ENCODE assay signal across 20 cellular contexts in genomic region chr10:12785338-12785934, GRCh38.
DNase-seq lines count a peak whose midpoint lies in the region; ATAC-seq, FAIRE-seq and TF ChIP-seq lines count a peak whose summit lies in the region.
"Had no signal": no experiment of that assay in that cellular context is flagged by ENCODE, and none has a peak within 500 bp of the region (broad histone marks: within the 10 kb centered on the region; RNA-seq: fewer than 3 reads in every experiment).

No MANE protein-coding gene starts in this region.

- no peak for FAIRE-seq in bronchial epithelial cell (lab: Jason Lieb, UNC)
- FAIRE-seq: A204.1, G401.6, GM12891 had no signal

- no peak overlapping the region for H3K27ac Mint-ChIP-seq in activated CD4-positive, alpha-beta T cell treated with anti-CD3 and anti-CD28 coated beads for 36 hours
- H3K27ac Mint-ChIP-seq: CD14-positive monocyte had no signal

- H3K9me3 ChIP-seq in prostate gland = no peaks in the 10 kb centered on the region
- H3K9me3 ChIP-seq: Caco-2 had no signal

- DNase-seq in ELF-1 (ENCODE audit: low read depth, low spot score) = peak; percentile 68
- DNase-seq in bronchial epithelial cell (ENCODE audit: low read depth) = peak; percentile 12
- peak; percentile 94 for DNase-seq in left kidney (ENCODE audit: low read depth, low spot score)
- peak; percentile 74 for DNase-seq in prostate gland (ENCODE audit: low spot score)
- DNase-seq in DMS79 treated with DMSO at 0.1 percent for 48 hours (lab: John Stamatoyannopoulos, UW) = no peak
- DNase-seq in activated CD4-positive, alpha-beta T cell treated with anti-CD3 and anti-CD28 coated beads for 36 hours = no peak
- DNase-seq: Caco-2, GOT3, KBM-7, NCI-H1092, NCI-H1694, NCI-H345, NCI-H69 had no signal

- peaks cover 2% of the 10 kb centered on the region for H3K4me1 ChIP-seq in prostate gland (replicated peaks)
- H3K4me1 ChIP-seq: Caco-2 had no signal

- H3K27me3 Mint-ChIP-seq in activated CD4-positive, alpha-beta T cell treated with anti-CD3 and anti-CD28 coated beads for 36 hours = no peaks in the 10 kb centered on the region

- H3K36me3 Mint-ChIP-seq in activated CD4-positive, alpha-beta T cell treated with anti-CD3 and anti-CD28 coated beads for 36 hours (ENCODE audit: low read depth) = peaks cover 5% of the 10 kb centered on the region

- TF ChIP-seq CTCF in bronchial epithelial cell (IDR thresholded peaks at IDR 0.05; ENCODE audit: insufficient read depth, low read length, severe bottlenecking) (no peak), prostate gland (IDR thresholded peaks at IDR 0.05) (peak in 1 of 4 experiments; percentile 7)

- H3K9me3 Mint-ChIP-seq in activated CD4-positive, alpha-beta T cell treated with anti-CD3 and anti-CD28 coated beads for 36 hours (ENCODE audit: low read depth) = no peaks in the 10 kb centered on the region

- TF ChIP-seq POLR2A in prostate gland (IDR thresholded peaks at IDR 0.05) = no peak

- H3K36me3 ChIP-seq in bronchial epithelial cell (ENCODE audit: control insufficient read depth, insufficient read depth, low read length) = no peaks in the 10 kb centered on the region
- no peaks in the 10 kb centered on the region for H3K36me3 ChIP-seq in prostate gland

- H3K4me1 Mint-ChIP-seq in activated CD4-positive, alpha-beta T cell treated with anti-CD3 and anti-CD28 coated beads for 36 hours = peaks cover 18% of the 10 kb centered on the region

- WGBS in prostate gland = 41% methylated on average over 16 of the region's 16 CpGs

- POLR2A ChIA-PET in activated CD4-positive, alpha-beta T cell treated with anti-CD3 and anti-CD28 coated beads for 36 hours (lab: Charles Lee) = no interaction called here

- H3K4me3 Mint-ChIP-seq in activated CD4-positive, alpha-beta T cell treated with anti-CD3 and anti-CD28 coated beads for 36 hours = no peak overlapping the region
- H3K4me3 Mint-ChIP-seq: CD14-positive monocyte had no signal

- ATAC-seq in GM19324 (IDR thresholded peaks at IDR 0.05; ENCODE audit: low FRiP score, unreplicated experiment) = no peak
- ATAC-seq in GM18907 (IDR thresholded peaks at IDR 0.05; ENCODE audit: unreplicated experiment) = no peak
- ATAC-seq in activated CD4-positive, alpha-beta T cell treated with anti-CD3 and anti-CD28 coated beads for 36 hours = no peak

- H3K27ac ChIP-seq in prostate gland = no peak overlapping the region
- H3K27ac ChIP-seq: HL-60 had no signal

- H3K4me3 ChIP-seq in bronchial epithelial cell (ENCODE audit: low read depth, low read length) = no peak overlapping the region
- no peak overlapping the region for H3K4me3 ChIP-seq in prostate gland

- H3K27me3 ChIP-seq in bronchial epithelial cell (ENCODE audit: control insufficient read depth, insufficient read depth, low read length) (no peaks in the 10 kb centered on the region), prostate gland (replicated peaks; ENCODE audit: insufficient read depth) (no peaks in the 10 kb centered on the region)

- intact Hi-C loops in prostate gland (cut with DNase I) = loop anchor here (10.0 kb wide), 1 partner anchor 269 kb away; no protein-coding TSS in a partner anchor
- intact Hi-C loops in activated CD4-positive, alpha-beta T cell treated with anti-CD3 and anti-CD28 coated beads for 36 hours (cut with DNase I, micrococcal nuclease) = no loop called here

- CTCF ChIA-PET in activated CD4-positive, alpha-beta T cell treated with anti-CD3 and anti-CD28 coated beads for 36 hours (lab: Charles Lee) = interaction anchor here (0.6 to 1.2 kb wide), 4 partner anchors 62 to 1028 kb away, joined by 3 to 4 read pairs (median 4); no protein-coding TSS in a partner anchor

Comparison
In these comparisons a context has a peak if more than half of its experiments do, and no peak if none do; other contexts are left out.
1. DNase-seq: peak in ELF-1 (single experiment), bronchial epithelial cell (single experiment), left kidney (single experiment) and prostate gland (single experiment); none in DMS79 treated with DMSO at 0.1 percent for 48 hours (single experiment) and activated CD4-positive, alpha-beta T cell treated with anti-CD3 and anti-CD28 coated beads for 36 hours (single experiment).